Comparison of ENCODE assay signal across 27 cellular contexts in genomic region chr4:159326470-159326869, GRCh38.
"Had no signal": no experiment of that assay in that cellular context is flagged by ENCODE, and none has a peak within 500 bp of the region (broad histone marks: within the 10 kb centered on the region; RNA-seq: fewer than 3 reads in every experiment).

No MANE protein-coding gene starts in this region.

- H3K4me3 ChIP-seq: esophagus squamous epithelium, heart right ventricle, lung, psoas muscle, sigmoid colon, spleen, testis, tibial artery had no signal

- H3K27me3 ChIP-seq: esophagus squamous epithelium, heart right ventricle, sigmoid colon, spleen, testis, tibial artery had no signal

- H3K27me3 Mint-ChIP-seq: effector memory CD8-positive, alpha-beta T cell; memory B cell; naive thymus-derived CD4-positive, alpha-beta T cell; stimulated activated memory B cell treated with anti-CD40 and anti-IgM and Interleukin-4, amounts not matched to agents 10 μg/mL and 1 μg/mL and 100 μg/mL, for 72 hours; type B pancreatic cell had no signal

- DNase-seq: cortex of kidney; effector memory CD8-positive, alpha-beta T cell; erythroblast; esophagus squamous epithelium; foreskin melanocyte; glutamatergic neuron; heart right ventricle; hypothalamus; immature natural killer cell; islet precursor cell; kidney glomerular epithelial cell; naive thymus-derived CD4-positive, alpha-beta T cell; nucleus accumbens; psoas muscle; sigmoid colon; spleen; stimulated activated CD4-positive, alpha-beta T cell treated with anti-CD3 and anti-CD28 coated beads, Interleukin-4, amount 100 ng/mL, for 4 hours; stimulated activated naive CD8-positive, alpha-beta T cell treated with anti-CD3 and anti-CD28 coated beads, Interleukin-15, Interleukin-2, amounts not matched to agents 100 U/mL and 50 U/mL, for 24 hours; substantia nigra; testis; tibial artery had no signal

- H3K4me1 ChIP-seq: esophagus squamous epithelium, psoas muscle, sigmoid colon, spleen, testis, tibial artery had no signal

- H3K4me3 Mint-ChIP-seq: effector memory CD8-positive, alpha-beta T cell; immature natural killer cell; memory B cell; naive thymus-derived CD4-positive, alpha-beta T cell; nephron; stimulated activated memory B cell treated with anti-CD40 and anti-IgM and Interleukin-4, amounts not matched to agents 10 μg/mL and 1 μg/mL and 100 μg/mL, for 72 hours; type B pancreatic cell had no signal

- ATAC-seq: effector memory CD8-positive, alpha-beta T cell; naive thymus-derived CD4-positive, alpha-beta T cell; right cardiac atrium; stimulated activated memory B cell treated with anti-CD40 and anti-IgM and Interleukin-4, amounts not matched to agents 10 μg/mL and 1 μg/mL and 100 μg/mL, for 72 hours; stimulated activated naive CD8-positive, alpha-beta T cell treated with anti-CD3 and anti-CD28 coated beads, Interleukin-15, Interleukin-2, amounts not matched to agents 100 U/mL and 50 U/mL, for 24 hours had no signal

- H3K4me1 Mint-ChIP-seq: immature natural killer cell; memory B cell; naive thymus-derived CD4-positive, alpha-beta T cell; nephron; stimulated activated memory B cell treated with anti-CD40 and anti-IgM and Interleukin-4, amounts not matched to agents 10 μg/mL and 1 μg/mL and 100 μg/mL, for 72 hours had no signal

- H3K9me3 ChIP-seq: esophagus squamous epithelium, heart right ventricle, psoas muscle, sigmoid colon, spleen, testis, tibial artery had no signal

- H3K9me3 Mint-ChIP-seq: effector memory CD8-positive, alpha-beta T cell; immature natural killer cell; memory B cell; naive thymus-derived CD4-positive, alpha-beta T cell; nephron; stimulated activated memory B cell treated with anti-CD40 and anti-IgM and Interleukin-4, amounts not matched to agents 10 μg/mL and 1 μg/mL and 100 μg/mL, for 72 hours; type B pancreatic cell had no signal

- H3K27ac Mint-ChIP-seq: effector memory CD8-positive, alpha-beta T cell; immature natural killer cell; memory B cell; naive thymus-derived CD4-positive, alpha-beta T cell; nephron; stimulated activated memory B cell treated with anti-CD40 and anti-IgM and Interleukin-4, amounts not matched to agents 10 μg/mL and 1 μg/mL and 100 μg/mL, for 72 hours; type B pancreatic cell had no signal

- H3K27ac ChIP-seq: esophagus squamous epithelium, heart right ventricle, psoas muscle, sigmoid colon, spleen, testis, tibial artery had no signal
